ENCODE assay signal across 8 cellular contexts in the genomic region with DNA sequence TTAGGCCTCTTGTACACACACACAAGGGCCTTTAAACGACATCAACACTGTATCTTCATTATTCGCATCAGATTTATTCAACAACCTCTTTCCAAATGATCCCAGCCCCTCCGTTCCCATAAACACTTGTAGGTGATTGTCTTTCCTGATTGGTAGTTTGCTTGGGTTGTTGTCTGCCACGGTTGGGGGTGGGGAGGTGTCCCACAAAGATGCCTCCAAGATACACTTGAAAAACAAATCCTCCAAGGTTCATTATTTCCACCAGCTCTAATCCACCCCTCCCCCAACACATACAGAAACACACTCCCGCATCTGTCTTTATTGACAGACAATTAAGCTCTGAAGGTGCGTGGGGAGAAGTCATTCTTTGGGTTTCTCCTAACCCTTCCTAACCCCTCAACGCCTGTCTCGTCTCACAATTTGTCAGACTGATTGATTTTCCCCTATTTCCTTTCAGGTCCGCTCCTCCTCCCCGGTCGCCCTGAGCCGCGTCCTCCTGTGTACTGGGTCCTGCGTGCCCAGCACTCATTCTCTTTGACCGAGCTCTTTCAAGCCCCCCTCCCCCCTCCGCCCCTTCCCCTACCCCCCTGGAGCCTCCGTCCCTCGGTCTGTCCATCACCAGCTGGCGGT. TPM values are rescaled to one million over a fixed set of nuclear protein-coding genes. Genes with fewer than 3 reads are reported as not detected.
DNase-seq lines count a peak whose midpoint lies in the region; ATAC-seq and TF ChIP-seq lines count a peak whose summit lies in the region.

No MANE protein-coding gene starts in this region.

- H3K9me2 ChIP-seq in OCI-LY1 (ENCODE audit: low read depth, low read length): no peaks in the 10 kb centered on the region

- no peak for ATAC-seq in HG03025 (IDR thresholded peaks at IDR 0.05; ENCODE audit: low FRiP score, unreplicated experiment)

- H3K4me2 ChIP-seq in OCI-LY1 (ENCODE audit: low read length) (peak overlapping the region; percentile 93), skeletal muscle satellite cell (ENCODE audit: low read length) (peak overlapping the region; percentile 89)

- peaks cover 50% of the 10 kb centered on the region for H3K4me1 ChIP-seq in OCI-LY1 (ENCODE audit: insufficient read depth, low read length, severe bottlenecking)
- peaks cover 40% of the 10 kb centered on the region for H3K4me1 ChIP-seq in skeletal muscle satellite cell (ENCODE audit: control insufficient read depth, insufficient read depth, low read length)

- peaks cover 25% of the 10 kb centered on the region; the same call in 1 of the 2 replicates for H3K36me3 ChIP-seq in OCI-LY1 (ENCODE audit: insufficient read depth, low read length)
- H3K36me3 ChIP-seq in skeletal muscle satellite cell (ENCODE audit: insufficient read depth, low read length): peaks cover 17% of the 10 kb centered on the region

- H3K27me3 ChIP-seq in OCI-LY1 (ENCODE audit: insufficient read depth, low read length): no peaks in the 10 kb centered on the region
- no peaks in the 10 kb centered on the region for H3K27me3 ChIP-seq in skeletal muscle satellite cell (ENCODE audit: control insufficient read depth, insufficient read depth, low read length)

- H3K27ac ChIP-seq in OCI-LY1 (ENCODE audit: low read depth, low read length, poor library complexity, severe bottlenecking): peak overlapping the region; percentile 63

- in situ Hi-C loops in astrocyte of the spinal cord (cut with HindIII; ENCODE audit: low sequenced_read_pairs): no loop called here

- H4K20me1 ChIP-seq in OCI-LY1 (ENCODE audit: insufficient read depth, low read length): no peaks in the 10 kb centered on the region

- H3K9me3 ChIP-seq in OCI-LY1 (ENCODE audit: low read length): no peaks in the 10 kb centered on the region
- H3K9me3 ChIP-seq in iPS-18c (ENCODE audit: control insufficient read depth, insufficient read depth, low read length): no peaks in the 10 kb centered on the region
- no peaks in the 10 kb centered on the region for H3K9me3 ChIP-seq in skeletal muscle satellite cell (replicated peaks; ENCODE audit: low read length)

- no peak overlapping the region for H2AFZ ChIP-seq in OCI-LY1 (ENCODE audit: low read length)

- peak overlapping the region; percentile 78 for H3K4me3 ChIP-seq in OCI-LY1 (ENCODE audit: low read depth, low read length, poor library complexity, severe bottlenecking)
- H3K4me3 ChIP-seq in astrocyte of the spinal cord (ENCODE audit: low read depth, low read length): peak overlapping the region; percentile 87
- peak overlapping the region; percentile 65 for H3K4me3 ChIP-seq in iPS-18c (ENCODE audit: insufficient read depth, low read depth, low read length)
- peak overlapping the region; percentile 89 for H3K4me3 ChIP-seq in skeletal muscle satellite cell (ENCODE audit: low read length)

- TF ChIP-seq CTCF in OCI-LY1 (IDR thresholded peaks at IDR 0.05; ENCODE audit: low read length) (no peak), astrocyte of the spinal cord (IDR thresholded peaks at IDR 0.05; ENCODE audit: low read depth, low read length) (no peak)

- H3F3A ChIP-seq in OCI-LY1 (ENCODE audit: insufficient read depth, low read length): no peaks in the 10 kb centered on the region

- peaks cover 52% of the 10 kb centered on the region for H3K79me2 ChIP-seq in OCI-LY1 (ENCODE audit: insufficient read depth, low read length)

- DNase-seq in NCI-H1417 (lab: John Stamatoyannopoulos, UW): peak in 2 of 3 experiments; percentile 49 to 75
- DNase-seq in NCI-H1417 treated with DMSO at 0.1 percent for 48 hours (lab: John Stamatoyannopoulos, UW): no peak
- peak; percentile 10 for DNase-seq in astrocyte of the spinal cord (ENCODE audit: low read depth, low spot score)
- no peak for DNase-seq in ecto neural progenitor cell (ENCODE audit: low spot score)

- H3K9ac ChIP-seq in OCI-LY1 (ENCODE audit: low read length): peak overlapping the region; percentile 80
- H3K9ac ChIP-seq in skeletal muscle satellite cell (ENCODE audit: low read depth, low read length): peak overlapping the region; percentile 86

RNA-seq across cellular contexts. Expression of gene WDR26, which starts 1.4 kb away (rescaled TPM):
- 43.0 and 47.4 TPM in 2 replicates for total RNA-seq in skeletal muscle satellite cell (2012; rRNA removed)

Comparison
In these comparisons a context has a peak if more than half of its experiments do, and no peak if none do; other contexts are left out.
1. DNase-seq: peak in NCI-H1417 (2 of 3) and astrocyte of the spinal cord (single experiment); none in NCI-H1417 treated with DMSO at 0.1 percent for 48 hours (single experiment) and ecto neural progenitor cell (single experiment).
2. Peak in every context shown above with its lines, with median percentiles within 50 percentile points of each other: H3K4me3 ChIP-seq.